8 cellular contexts compared by ENCODE assay signal in the genomic region with DNA sequence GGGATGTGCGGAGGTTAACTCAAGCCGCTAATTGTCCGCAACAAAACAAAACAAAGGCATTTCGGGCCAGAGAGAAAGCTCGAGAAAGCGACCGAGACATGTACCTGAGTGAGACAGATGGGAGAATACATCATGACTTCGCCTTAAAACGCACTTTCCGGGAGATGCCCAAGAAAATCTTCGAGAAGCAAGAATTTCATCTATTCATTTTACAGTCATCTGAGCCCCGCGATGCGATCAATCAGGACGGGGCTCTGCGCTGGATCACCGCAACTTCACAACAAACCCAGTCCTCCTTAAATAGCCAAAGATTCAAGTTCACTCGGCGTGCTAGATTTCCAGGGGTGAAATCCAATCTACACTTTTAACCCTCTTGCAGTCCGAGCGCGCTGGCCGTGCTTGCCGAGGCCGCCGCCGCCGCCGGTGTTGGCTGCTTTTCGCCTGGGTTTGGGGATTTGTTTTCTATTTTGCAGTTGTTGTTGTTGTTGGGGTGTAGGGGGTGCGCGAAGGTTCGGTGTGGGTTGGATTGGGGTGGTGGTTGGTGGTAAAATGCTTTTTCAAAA. TPM values are rescaled to one million over a fixed set of nuclear protein-coding genes. Genes with fewer than 3 reads are reported as not detected.
DNase-seq lines count a peak whose midpoint lies in the region; ATAC-seq and TF ChIP-seq lines count a peak whose summit lies in the region.

No MANE protein-coding gene starts in this region.

- peak overlapping the region; percentile 42 for H3K4me3 ChIP-seq in HFF-Myc (replicated peaks; ENCODE audit: low read depth, low read length)
- peak overlapping the region; percentile 65 for H3K4me3 ChIP-seq in parathyroid adenoma (ENCODE audit: low read depth, low read length)

- H3K27ac ChIP-seq in foreskin keratinocyte (peak overlapping the region; percentile 91), parathyroid adenoma (peak overlapping the region; percentile 42)

- H3K4me2 ChIP-seq in parathyroid adenoma (ENCODE audit: low read length): peak overlapping the region; percentile 85

- H2AFZ ChIP-seq in parathyroid adenoma: peak overlapping the region; percentile 53

- no peak for TF ChIP-seq CTCF in HFF-Myc (IDR thresholded peaks at IDR 0.05; ENCODE audit: low read depth, low read length, missing control alignments)
- no peak for TF ChIP-seq CTCF in foreskin keratinocyte (conservative IDR thresholded peaks at IDR 0.05)
- TF ChIP-seq CTCF in parathyroid adenoma (IDR thresholded peaks at IDR 0.05): no peak

- peaks cover 22% of the 10 kb centered on the region for H3K4me1 ChIP-seq in foreskin keratinocyte
- no peaks in the 10 kb centered on the region for H3K4me1 ChIP-seq in parathyroid adenoma

- H3K27me3 ChIP-seq in foreskin keratinocyte (no peaks in the 10 kb centered on the region), parathyroid adenoma (ENCODE audit: control insufficient read depth, insufficient read depth, low read length) (peaks cover 4% of the 10 kb centered on the region)

- ATAC-seq in foreskin keratinocyte: no peak
- no peak for ATAC-seq in HG03521 (IDR thresholded peaks at IDR 0.05; ENCODE audit: unreplicated experiment)

- no peak overlapping the region for H3K9ac ChIP-seq in parathyroid adenoma

- H3K79me2 ChIP-seq in parathyroid adenoma: no peaks in the 10 kb centered on the region

- H3K36me3 ChIP-seq in parathyroid adenoma (ENCODE audit: control insufficient read depth, insufficient read depth, low read length): no peaks in the 10 kb centered on the region

- H3K9me3 ChIP-seq in parathyroid adenoma (ENCODE audit: control insufficient read depth, low read length): no peaks in the 10 kb centered on the region

- DNase-seq in AG08396 (ENCODE audit: low spot score) (peak; percentile 35), HFF-Myc (ENCODE audit: extremely low read depth, low read depth) (no peak), foreskin keratinocyte (peak; percentile 35 to 53), GOT3 (lab: John Stamatoyannopoulos, UW) (no peak), Kasumi-1 (lab: John Stamatoyannopoulos, UW) (no peak)
- peak; percentile 28 to 29 for DNase-seq in activated T-cell treated with anti-CD3 and anti-CD28 coated beads, Interleukin-2, amount 50 U/mL, for 48 hours

RNA-seq across cellular contexts. Expression of a gene that starts 0.5 kb away (rescaled TPM):
- total RNA-seq in foreskin keratinocyte: 24.3 and 26.5 TPM in 2 replicates
- polyA plus RNA-seq in foreskin keratinocyte: 5.3 and 6.5 TPM in 2 replicates

Comparison
In these comparisons a context has a peak if more than half of its experiments do, and no peak if none do; other contexts are left out.
1. DNase-seq: peak in AG08396 (single experiment), activated T-cell treated with anti-CD3 and anti-CD28 coated beads, Interleukin-2, amount 50 U/mL, for 48 hours (2 of 2) and foreskin keratinocyte (2 of 2); none in HFF-Myc (single experiment), GOT3 (single experiment) and Kasumi-1 (0 of 2).